Comparison of ENCODE assay signal across 24 cellular contexts in genomic region chr13:76552807-76553206, GRCh38.
"Had no signal": no experiment of that assay in that cellular context is flagged by ENCODE, and none has a peak within 500 bp of the region (broad histone marks: within the 10 kb centered on the region; RNA-seq: fewer than 3 reads in every experiment).

No MANE protein-coding gene starts in this region.

- H3K79me2 ChIP-seq: hepatocyte, parathyroid adenoma had no signal

- H2AFZ ChIP-seq: hepatocyte, neural progenitor cell, parathyroid adenoma had no signal

- H3K4me2 ChIP-seq: hepatocyte, neural progenitor cell, smooth muscle cell had no signal

- H3K4me1 ChIP-seq: left lung, neural progenitor cell, right atrium auricular region, suprapubic skin, transverse colon, upper lobe of right lung, uterus had no signal

- H3K36me3 ChIP-seq: heart left ventricle, left lung, neural progenitor cell, right atrium auricular region, suprapubic skin, transverse colon, upper lobe of right lung, uterus had no signal

- H3K4me3 ChIP-seq: coronary artery, heart left ventricle, hepatocyte, left lung, neural progenitor cell, right atrium auricular region, smooth muscle cell, suprapubic skin, transverse colon, upper lobe of right lung, uterus had no signal

- H3K27ac ChIP-seq: coronary artery, heart left ventricle, hepatocyte, left lung, neural progenitor cell, parathyroid adenoma, right atrium auricular region, suprapubic skin, transverse colon, upper lobe of right lung had no signal

- ATAC-seq: effector memory CD8-positive, alpha-beta T cell; heart left ventricle; left lung; naive thymus-derived CD4-positive, alpha-beta T cell; sciatic nerve; stimulated activated naive CD8-positive, alpha-beta T cell treated with anti-CD3 and anti-CD28 coated beads, Interleukin-15, amount 100 ng/mL, for 72 hours; upper lobe of right lung had no signal

- H3K27me3 ChIP-seq: heart left ventricle, hepatocyte, left lung, neural progenitor cell, right atrium auricular region, suprapubic skin, transverse colon, upper lobe of right lung, uterus had no signal

- H3K9me3 ChIP-seq: heart left ventricle, left lung, right atrium auricular region, suprapubic skin, transverse colon, upper lobe of right lung, uterus had no signal

- H3K9ac ChIP-seq: neural progenitor cell, parathyroid adenoma had no signal

- DNase-seq: effector memory CD8-positive, alpha-beta T cell; foreskin melanocyte; heart left ventricle; kidney; midbrain; naive thymus-derived CD4-positive, alpha-beta T cell; stimulated activated CD4-positive, alpha-beta T cell treated with anti-CD3 and anti-CD28 coated beads, Interleukin-12 subunit alpha, Interleukin-12 subunit beta, amount 100 ng/mL, for 4 hours; stimulated activated CD4-positive, alpha-beta T cell treated with anti-CD3 and anti-CD28 coated beads, Interleukin-1b, Interleukin-23, amount 100 ng/mL, for 48 hours; stimulated activated CD4-positive, alpha-beta T cell treated with anti-CD3 and anti-CD28 coated beads, Interleukin-4, amount 100 ng/mL, for 1 hour; stimulated activated CD8-positive, alpha-beta memory T cell treated with anti-CD3 and anti-CD28 coated beads, Interleukin-4, amount 100 ng/mL, for 48 hours; stimulated activated naive CD4-positive, alpha-beta T cell; stimulated activated naive CD8-positive, alpha-beta T cell treated with anti-CD3 and anti-CD28 coated beads, Interleukin-15, amount 100 ng/mL, for 72 hours; transverse colon; upper lobe of right lung; uterus had no signal
